Comparison of ENCODE assay signal across 8 cellular contexts in the genomic region with DNA sequence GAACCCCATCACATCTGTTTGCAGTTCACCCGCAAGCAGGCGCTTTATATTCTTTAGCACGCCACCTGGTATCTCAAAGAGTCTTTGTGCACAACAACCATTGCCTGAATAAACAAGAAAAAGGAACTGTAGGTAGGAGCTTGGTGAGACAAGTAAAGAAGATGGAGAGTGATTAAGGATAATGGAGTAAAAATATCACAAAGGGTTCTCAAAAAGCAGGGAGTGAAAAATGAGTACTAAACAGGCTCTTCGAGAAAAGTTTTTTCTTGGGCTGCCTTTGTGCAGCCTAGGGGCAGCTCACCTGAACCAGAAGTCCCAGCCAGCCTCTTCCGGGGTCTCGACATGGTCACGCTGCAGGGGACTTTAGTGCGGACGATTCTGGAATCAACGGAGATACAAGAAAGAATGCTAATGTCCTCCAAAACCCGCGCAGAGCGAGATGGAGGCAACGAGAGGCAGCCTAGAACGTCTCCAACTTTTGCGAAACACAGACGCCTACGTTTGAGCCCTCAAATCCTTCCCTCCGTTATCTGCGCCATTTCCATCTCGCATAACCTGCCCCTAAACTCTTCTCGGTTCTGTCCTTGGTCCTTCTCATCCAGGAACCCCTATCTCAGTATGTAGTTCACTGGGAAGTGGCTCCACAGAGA. TPM values are rescaled to one million over a fixed set of nuclear protein-coding genes. Genes with fewer than 3 reads are reported as not detected.
DNase-seq lines count a peak whose midpoint lies in the region; ATAC-seq and TF ChIP-seq lines count a peak whose summit lies in the region.

No MANE protein-coding gene starts in this region.

- H3K4me3 Mint-ChIP-seq in GM23338, result peak overlapping the region; percentile 81
- H3K4me3 Mint-ChIP-seq in activated T-cell treated with anti-CD3 and anti-CD28 coated beads, Interleukin-2, amount 50 U/mL, for 72 hours, result peak overlapping the region; percentile 96 to 97
- peak overlapping the region; percentile 98 for H3K4me3 Mint-ChIP-seq in glutamatergic neuron (ENCODE audit: unreplicated experiment)

- H3K27me3 Mint-ChIP-seq in GM23338 (ENCODE audit: insufficient read depth, low read depth, poor library complexity) (no peaks in the 10 kb centered on the region), glutamatergic neuron (ENCODE audit: unreplicated experiment) (no peaks in the 10 kb centered on the region)
- no peaks in the 10 kb centered on the region for H3K27me3 Mint-ChIP-seq in activated T-cell treated with anti-CD3 and anti-CD28 coated beads, Interleukin-2, amount 50 U/mL, for 72 hours (ENCODE audit: low read depth)

- H3K4me1 ChIP-seq in GM23338 (ENCODE audit: insufficient read depth) (peaks cover 24% of the 10 kb centered on the region), prostate gland (replicated peaks) (peaks cover 2% of the 10 kb centered on the region)

- WGBS in prostate gland, result 1% methylated on average over 22 of the region's 22 CpGs

- ATAC-seq in GM23338, result peak; percentile 47
- ATAC-seq in activated T-cell treated with anti-CD3 and anti-CD28 coated beads, Interleukin-2, amount 50 U/mL, for 72 hours (replicated peaks in 1 of 2), result peak; percentile 7 to 18

- no peaks in the 10 kb centered on the region; the same call in 1 of the 2 replicates for H3F3A ChIP-seq in GM23338 (replicated peaks; ENCODE audit: low read depth)

- H2AFZ ChIP-seq in GM23338, result peak overlapping the region; percentile 77

- H3K9me2 ChIP-seq in GM23338 (ENCODE audit: insufficient read depth), result no peaks in the 10 kb centered on the region

- H3K4me2 ChIP-seq in GM23338, result peak overlapping the region; percentile 77

- H4K20me1 ChIP-seq in GM23338 (replicated peaks; ENCODE audit: insufficient read depth), result peaks cover 17% of the 10 kb centered on the region

- TF ChIP-seq CTCF in GM06990 (IDR thresholded peaks at IDR 0.05; ENCODE audit: insufficient read depth, low read length, poor library complexity, severe bottlenecking), result no peak
- no peak for TF ChIP-seq CTCF in GM23338 (conservative IDR thresholded peaks at IDR 0.05; ENCODE audit: low read depth in 2 of 2)
- TF ChIP-seq CTCF in glutamatergic neuron (IDR thresholded peaks at IDR 0.05; ENCODE audit: partially characterized antibody, unreplicated experiment), result no peak
- no peak for TF ChIP-seq CTCF in prostate gland (IDR thresholded peaks at IDR 0.05)

- H3K27ac Mint-ChIP-seq in GM23338, result peak overlapping the region; percentile 82
- peak overlapping the region; percentile 46 for H3K27ac Mint-ChIP-seq in activated T-cell treated with anti-CD3 and anti-CD28 coated beads, Interleukin-2, amount 50 U/mL, for 72 hours
- peak overlapping the region; percentile 83 for H3K27ac Mint-ChIP-seq in glutamatergic neuron (ENCODE audit: unreplicated experiment)

- no peak for TF ChIP-seq POLR2A in prostate gland (IDR thresholded peaks at IDR 0.05)

- no peaks in the 10 kb centered on the region for H3K9me3 ChIP-seq in prostate gland

- H3K36me3 ChIP-seq in GM06990 (ENCODE audit: control insufficient read depth, insufficient read depth, low read length) (peaks cover 3% of the 10 kb centered on the region), GM23338 (ENCODE audit: insufficient read depth) (peaks cover 31% of the 10 kb centered on the region), prostate gland (peaks cover 0 to 4% of the 10 kb centered on the region in 2 donors)

- intact Hi-C loops in prostate gland (cut with DNase I), result loop anchor here (5.0 kb wide), 1 partner anchor 325 kb away; no protein-coding TSS in a partner anchor

- DNase-seq in GM06990 (ENCODE audit: extremely low read depth, insufficient read length) (no peak), GM23338 (ENCODE audit: low spot score) (peak; percentile 58), Kasumi-1 (lab: John Stamatoyannopoulos, UW) (peak; percentile 83 to 85), glutamatergic neuron (no peak), prostate gland (ENCODE audit: low spot score) (no peak), NCI-H2196 treated with DMSO at 0.1 percent for 48 hours (lab: John Stamatoyannopoulos, UW; ENCODE audit: unreplicated experiment) (no peak), DMS153 treated with DMSO at 0.1 percent for 48 hours (lab: John Stamatoyannopoulos, UW; ENCODE audit: unreplicated experiment) (no peak)
- peak; percentile 34 to 38 for DNase-seq in activated T-cell treated with anti-CD3 and anti-CD28 coated beads, Interleukin-2, amount 50 U/mL, for 72 hours

- H3K36me3 Mint-ChIP-seq in GM23338 (ENCODE audit: low read depth), result peaks cover 44% of the 10 kb centered on the region
- H3K36me3 Mint-ChIP-seq in activated T-cell treated with anti-CD3 and anti-CD28 coated beads, Interleukin-2, amount 50 U/mL, for 72 hours (ENCODE audit: insufficient read depth in 2 of 2), result peaks cover 9 to 11% of the 10 kb centered on the region in 2 donors
- H3K36me3 Mint-ChIP-seq in glutamatergic neuron (ENCODE audit: unreplicated experiment), result no peaks in the 10 kb centered on the region

- H3K27ac ChIP-seq in GM23338 (ENCODE audit: low read depth), result no peak overlapping the region
- peak overlapping the region; percentile 51 to 78 for H3K27ac ChIP-seq in prostate gland

- H3K27me3 ChIP-seq in GM06990 (replicated peaks; ENCODE audit: control insufficient read depth, insufficient read depth, low read length) (no peaks in the 10 kb centered on the region), GM23338 (ENCODE audit: insufficient read depth) (no peaks in the 10 kb centered on the region), prostate gland (replicated peaks; ENCODE audit: insufficient read depth) (no peaks in the 10 kb centered on the region)

- H3K4me1 Mint-ChIP-seq in GM23338 (peaks cover 26% of the 10 kb centered on the region), glutamatergic neuron (ENCODE audit: low read depth, unreplicated experiment) (peaks cover 14% of the 10 kb centered on the region)
- H3K4me1 Mint-ChIP-seq in activated T-cell treated with anti-CD3 and anti-CD28 coated beads, Interleukin-2, amount 50 U/mL, for 72 hours (ENCODE audit: low read depth), result peaks cover 55% of the 10 kb centered on the region

- H3K9me3 Mint-ChIP-seq in GM23338 (no peaks in the 10 kb centered on the region), glutamatergic neuron (ENCODE audit: unreplicated experiment) (peaks cover 4% of the 10 kb centered on the region)
- H3K9me3 Mint-ChIP-seq in activated T-cell treated with anti-CD3 and anti-CD28 coated beads, Interleukin-2, amount 50 U/mL, for 72 hours, result no peaks in the 10 kb centered on the region

- peaks cover 46% of the 10 kb centered on the region for H3K79me2 ChIP-seq in GM23338 (replicated peaks; ENCODE audit: insufficient read depth)

- peak overlapping the region; percentile 90 for H3K4me3 ChIP-seq in GM06990 (replicated peaks; ENCODE audit: low read depth, low read length)
- peak overlapping the region; percentile 65 for H3K4me3 ChIP-seq in GM23338
- H3K4me3 ChIP-seq in prostate gland, result peak overlapping the region; percentile 88 to 89

RNA-seq across cellular contexts. Expression of a gene that starts 0.5 kb away (rescaled TPM):
- 91.0 and 116 TPM in 2 replicates for total RNA-seq in GM23338 (2014; rRNA removed; shearing (Covaris generic))
- polyA plus RNA-seq in GM23338 (2016; fragmentation: Nextera tagmentation; extraction: Ambion mirVana), result 183 and 216 TPM in 2 replicates
- total RNA-seq in activated T-cell treated with anti-CD3 and anti-CD28 coated beads, Interleukin-2, amount 50 U/mL, for 72 hours, result 10 to 100 TPM; 70.4 to 89.0 TPM
- total RNA-seq in glutamatergic neuron (ENCODE audit: unreplicated experiment), result 35.9 TPM
- 10 to 100 TPM; 48.5 to 59.7 TPM for total RNA-seq in prostate gland

RNA-seq across cellular contexts. Expression of a gene that starts 0.7 kb away (rescaled TPM):
- total RNA-seq in GM23338 (2014; rRNA removed; shearing (Covaris generic)), result 62.3 and 65.4 TPM in 2 replicates
- 42.8 and 43.2 TPM in 2 replicates for polyA plus RNA-seq in GM23338 (2016; fragmentation: Nextera tagmentation; extraction: Ambion mirVana)
- total RNA-seq in activated T-cell treated with anti-CD3 and anti-CD28 coated beads, Interleukin-2, amount 50 U/mL, for 72 hours, result 10 to 100 TPM; 21.6 to 24.0 TPM
- total RNA-seq in glutamatergic neuron (ENCODE audit: unreplicated experiment) (48.0 TPM), prostate gland (10 to 100 TPM; 39.4 to 46.1 TPM)

RNA-seq across cellular contexts. Expression of a gene that starts 23.5 kb away (rescaled TPM):
- total RNA-seq in GM23338 (2014; rRNA removed; shearing (Covaris generic)), result 33.1 and 35.9 TPM in 2 replicates
- 27.1 and 28.8 TPM in 2 replicates for polyA plus RNA-seq in GM23338 (2016; fragmentation: Nextera tagmentation; extraction: Ambion mirVana)
- 10 to 100 TPM; 13.0 to 13.6 TPM for total RNA-seq in activated T-cell treated with anti-CD3 and anti-CD28 coated beads, Interleukin-2, amount 50 U/mL, for 72 hours
- total RNA-seq in glutamatergic neuron (ENCODE audit: unreplicated experiment) (0.83 TPM), prostate gland (10 to 100 TPM in 1 of 2 donors, 1 to 10 TPM in 1; 7.8 to 14.5 TPM)

RNA-seq across cellular contexts. Expression of a gene that starts 28.2 kb away (rescaled TPM):
- total RNA-seq in GM23338 (2014; rRNA removed; shearing (Covaris generic)), result 29.1 and 30.3 TPM in 2 replicates
- polyA plus RNA-seq in GM23338 (2016; fragmentation: Nextera tagmentation; extraction: Ambion mirVana), result 9.2 and 10.1 TPM in 2 replicates
- 10 to 100 TPM; 42.6 to 48.7 TPM for total RNA-seq in activated T-cell treated with anti-CD3 and anti-CD28 coated beads, Interleukin-2, amount 50 U/mL, for 72 hours
- total RNA-seq in glutamatergic neuron (ENCODE audit: unreplicated experiment) (63.6 TPM), prostate gland (10 to 100 TPM; 67.6 to 80.8 TPM)

RNA-seq across cellular contexts. Expression of a gene that starts 28.9 kb away (rescaled TPM):
- 48.9 and 49.8 TPM in 2 replicates for total RNA-seq in GM23338 (2014; rRNA removed; shearing (Covaris generic))
- 32.1 and 37.1 TPM in 2 replicates for polyA plus RNA-seq in GM23338 (2016; fragmentation: Nextera tagmentation; extraction: Ambion mirVana)
- total RNA-seq in activated T-cell treated with anti-CD3 and anti-CD28 coated beads, Interleukin-2, amount 50 U/mL, for 72 hours, result 10 to 100 TPM; 65.8 to 75.6 TPM
- 20.3 TPM for total RNA-seq in glutamatergic neuron (ENCODE audit: unreplicated experiment)
- 10 to 100 TPM; 44.4 to 61.9 TPM for total RNA-seq in prostate gland

Comparison
In these comparisons a context has a peak if more than half of its experiments do, and no peak if none do; other contexts are left out.
1. DNase-seq: peak in GM23338 (single experiment), Kasumi-1 (2 of 2) and activated T-cell treated with anti-CD3 and anti-CD28 coated beads, Interleukin-2, amount 50 U/mL, for 72 hours (2 of 2); none in GM06990 (single experiment), glutamatergic neuron (single experiment), prostate gland (single experiment), NCI-H2196 treated with DMSO at 0.1 percent for 48 hours (single experiment) and DMS153 treated with DMSO at 0.1 percent for 48 hours (single experiment).
2. Peak in every context shown above with its lines, with median percentiles within 50 percentile points of each other: H3K4me3 ChIP-seq, H3K27ac Mint-ChIP-seq and H3K4me3 Mint-ChIP-seq.